1 cellular context compared by ENCODE assay signal in the genomic region with DNA sequence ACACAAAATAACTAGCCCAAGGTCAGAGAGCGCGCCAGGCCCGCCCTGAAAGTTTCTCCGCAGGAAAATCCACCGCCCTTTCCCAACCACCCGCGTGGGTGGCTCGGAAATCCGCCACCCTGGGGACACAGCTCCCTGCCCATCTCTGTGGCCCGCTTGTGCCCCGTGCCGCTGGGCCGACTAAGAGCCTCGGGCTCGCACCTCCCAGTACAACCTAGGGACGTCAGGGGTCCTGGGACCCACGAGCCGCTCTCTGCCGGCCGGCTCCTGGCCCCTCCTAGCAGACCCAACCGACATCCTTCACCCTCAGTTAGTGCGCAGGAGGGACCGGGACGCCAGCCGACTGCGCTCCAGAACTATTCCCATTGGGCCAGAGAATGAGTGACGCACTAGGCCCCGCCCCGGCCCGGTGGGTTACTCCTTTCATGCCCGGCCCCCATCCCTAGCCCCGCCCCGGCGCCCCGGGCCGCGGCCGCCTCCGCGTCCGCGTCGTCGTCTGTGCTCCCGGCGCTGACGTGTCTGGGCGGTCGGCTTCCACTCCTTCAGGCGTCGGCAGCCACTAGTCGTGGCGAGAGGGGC.
A peak's percentile ranks its signal among the peaks of the same experiment; 100 is the strongest.
TF ChIP-seq lines count a peak whose summit lies in the region.

No MANE protein-coding gene starts in this region.

TF ChIP-seq in K562, 482 proteins besides CTCF, POLR2A, EP300 and RAD21 (continued from another document and continues in another):
- TF ChIP-seq, protein P1, sequence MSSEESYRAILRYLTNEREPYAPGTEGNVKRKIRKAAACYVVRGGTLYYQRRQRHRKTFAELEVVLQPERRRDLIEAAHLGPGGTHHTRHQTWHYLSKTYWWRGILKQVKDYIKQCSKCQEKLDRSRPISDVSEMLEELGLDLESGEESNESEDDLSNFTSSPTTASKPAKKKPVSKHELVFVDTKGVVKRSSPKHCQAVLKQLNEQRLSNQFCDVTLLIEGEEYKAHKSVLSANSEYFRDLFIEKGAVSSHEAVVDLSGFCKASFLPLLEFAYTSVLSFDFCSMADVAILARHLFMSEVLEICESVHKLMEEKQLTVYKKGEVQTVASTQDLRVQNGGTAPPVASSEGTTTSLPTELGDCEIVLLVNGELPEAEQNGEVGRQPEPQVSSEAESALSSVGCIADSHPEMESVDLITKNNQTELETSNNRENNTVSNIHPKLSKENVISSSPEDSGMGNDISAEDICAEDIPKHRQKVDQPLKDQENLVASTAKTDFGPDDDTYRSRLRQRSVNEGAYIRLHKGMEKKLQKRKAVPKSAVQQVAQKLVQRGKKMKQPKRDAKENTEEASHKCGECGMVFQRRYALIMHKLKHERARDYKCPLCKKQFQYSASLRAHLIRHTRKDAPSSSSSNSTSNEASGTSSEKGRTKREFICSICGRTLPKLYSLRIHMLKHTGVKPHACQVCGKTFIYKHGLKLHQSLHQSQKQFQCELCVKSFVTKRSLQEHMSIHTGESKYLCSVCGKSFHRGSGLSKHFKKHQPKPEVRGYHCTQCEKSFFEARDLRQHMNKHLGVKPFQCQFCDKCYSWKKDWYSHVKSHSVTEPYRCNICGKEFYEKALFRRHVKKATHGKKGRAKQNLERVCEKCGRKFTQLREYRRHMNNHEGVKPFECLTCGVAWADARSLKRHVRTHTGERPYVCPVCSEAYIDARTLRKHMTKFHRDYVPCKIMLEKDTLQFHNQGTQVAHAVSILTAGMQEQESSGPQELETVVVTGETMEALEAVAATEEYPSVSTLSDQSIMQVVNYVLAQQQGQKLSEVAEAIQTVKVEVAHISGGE (CRISPR knock-in tag; IDR thresholded peaks at IDR 0.05) = peak in 1 of 3 experiments; percentile 60; a peak in 2 of 6 replicates
- TF ChIP-seq ZNF668 (CRISPR knock-in tag; IDR thresholded peaks at IDR 0.05) = no peak
- TF ChIP-seq, protein P2, sequence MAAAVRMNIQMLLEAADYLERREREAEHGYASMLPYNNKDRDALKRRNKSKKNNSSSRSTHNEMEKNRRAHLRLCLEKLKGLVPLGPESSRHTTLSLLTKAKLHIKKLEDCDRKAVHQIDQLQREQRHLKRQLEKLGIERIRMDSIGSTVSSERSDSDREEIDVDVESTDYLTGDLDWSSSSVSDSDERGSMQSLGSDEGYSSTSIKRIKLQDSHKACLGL (CRISPR knock-in tag; IDR thresholded peaks at IDR 0.05; ENCODE audit: borderline replicate concordance, poor library complexity, severe bottlenecking) = no peak
- TF ChIP-seq, protein P3, sequence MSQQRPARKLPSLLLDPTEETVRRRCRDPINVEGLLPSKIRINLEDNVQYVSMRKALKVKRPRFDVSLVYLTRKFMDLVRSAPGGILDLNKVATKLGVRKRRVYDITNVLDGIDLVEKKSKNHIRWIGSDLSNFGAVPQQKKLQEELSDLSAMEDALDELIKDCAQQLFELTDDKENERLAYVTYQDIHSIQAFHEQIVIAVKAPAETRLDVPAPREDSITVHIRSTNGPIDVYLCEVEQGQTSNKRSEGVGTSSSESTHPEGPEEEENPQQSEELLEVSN (IDR thresholded peaks at IDR 0.05; ENCODE audit: borderline replicate concordance in 1 of 2, extremely low read depth in 1 of 2, insufficient read depth in 1 of 2, insufficient read length in 1 of 2, low read depth in 1 of 2, low read length in 1 of 2, poor library complexity in 1 of 2, severe bottlenecking in 1 of 2) = peak in 1 of 2 experiments; percentile 27
- no peak for TF ChIP-seq FOXM1 (IDR thresholded peaks at IDR 0.05; ENCODE audit: low read depth)
- TF ChIP-seq FOXM1 (CRISPR knock-in tag; IDR thresholded peaks at IDR 0.05; ENCODE audit: low read depth) = peak; percentile 78
- TF ChIP-seq KDM5B (IDR thresholded peaks at IDR 0.05; ENCODE audit: insufficient replicate concordance, low read depth, low read length) = peak; percentile 53
- TF ChIP-seq WHSC1 (IDR thresholded peaks at IDR 0.05; ENCODE audit: low read length) = no peak
- peak; percentile 97 for TF ChIP-seq SMAD4 (CRISPR knock-in tag; conservative IDR thresholded peaks at IDR 0.05)
- TF ChIP-seq ZNF140 (CRISPR knock-in tag; IDR thresholded peaks at IDR 0.05) = no peak
- no peak for TF ChIP-seq THRAP3 (IDR thresholded peaks at IDR 0.05; ENCODE audit: borderline replicate concordance)
- TF ChIP-seq ESRRB (CRISPR knock-in tag; IDR thresholded peaks at IDR 0.05; ENCODE audit: borderline replicate concordance) = no peak
- TF ChIP-seq OTX1 (CRISPR knock-in tag; IDR thresholded peaks at IDR 0.05) = 0 out of 2 replicates have a peak, but pooled peaks have one; percentile 35
- TF ChIP-seq NFRKB (IDR thresholded peaks at IDR 0.05; ENCODE audit: low read depth) = no peak
- no peak for TF ChIP-seq CHD4 (IDR thresholded peaks at IDR 0.05; ENCODE audit: insufficient read depth, insufficient replicate concordance, low read depth, low read length, poor library complexity, severe bottlenecking)
- TF ChIP-seq ATF7 (IDR thresholded peaks at IDR 0.05) = peak; percentile 71
- TF ChIP-seq, protein P4, sequence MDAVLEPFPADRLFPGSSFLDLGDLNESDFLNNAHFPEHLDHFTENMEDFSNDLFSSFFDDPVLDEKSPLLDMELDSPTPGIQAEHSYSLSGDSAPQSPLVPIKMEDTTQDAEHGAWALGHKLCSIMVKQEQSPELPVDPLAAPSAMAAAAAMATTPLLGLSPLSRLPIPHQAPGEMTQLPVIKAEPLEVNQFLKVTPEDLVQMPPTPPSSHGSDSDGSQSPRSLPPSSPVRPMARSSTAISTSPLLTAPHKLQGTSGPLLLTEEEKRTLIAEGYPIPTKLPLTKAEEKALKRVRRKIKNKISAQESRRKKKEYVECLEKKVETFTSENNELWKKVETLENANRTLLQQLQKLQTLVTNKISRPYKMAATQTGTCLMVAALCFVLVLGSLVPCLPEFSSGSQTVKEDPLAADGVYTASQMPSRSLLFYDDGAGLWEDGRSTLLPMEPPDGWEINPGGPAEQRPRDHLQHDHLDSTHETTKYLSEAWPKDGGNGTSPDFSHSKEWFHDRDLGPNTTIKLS (IDR thresholded peaks at IDR 0.05; ENCODE audit: borderline replicate concordance, low read depth) = peak; percentile 89; the same call in 1 of the 2 replicates
- TF ChIP-seq, protein P5, sequence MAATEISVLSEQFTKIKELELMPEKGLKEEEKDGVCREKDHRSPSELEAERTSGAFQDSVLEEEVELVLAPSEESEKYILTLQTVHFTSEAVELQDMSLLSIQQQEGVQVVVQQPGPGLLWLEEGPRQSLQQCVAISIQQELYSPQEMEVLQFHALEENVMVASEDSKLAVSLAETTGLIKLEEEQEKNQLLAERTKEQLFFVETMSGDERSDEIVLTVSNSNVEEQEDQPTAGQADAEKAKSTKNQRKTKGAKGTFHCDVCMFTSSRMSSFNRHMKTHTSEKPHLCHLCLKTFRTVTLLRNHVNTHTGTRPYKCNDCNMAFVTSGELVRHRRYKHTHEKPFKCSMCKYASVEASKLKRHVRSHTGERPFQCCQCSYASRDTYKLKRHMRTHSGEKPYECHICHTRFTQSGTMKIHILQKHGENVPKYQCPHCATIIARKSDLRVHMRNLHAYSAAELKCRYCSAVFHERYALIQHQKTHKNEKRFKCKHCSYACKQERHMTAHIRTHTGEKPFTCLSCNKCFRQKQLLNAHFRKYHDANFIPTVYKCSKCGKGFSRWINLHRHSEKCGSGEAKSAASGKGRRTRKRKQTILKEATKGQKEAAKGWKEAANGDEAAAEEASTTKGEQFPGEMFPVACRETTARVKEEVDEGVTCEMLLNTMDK (IDR thresholded peaks at IDR 0.05; ENCODE audit: borderline replicate concordance, insufficient read depth, low read depth, low read length, poor library complexity, severe bottlenecking) = no peak
- TF ChIP-seq MAFK (IDR thresholded peaks at IDR 0.05; ENCODE audit: low read length) = no peak
- TF ChIP-seq BRF1 (IDR thresholded peaks at IDR 0.05; ENCODE audit: borderline replicate concordance, extremely low read depth, insufficient read length) = no peak
- 0 out of 2 replicates have a peak, but pooled peaks have one; percentile 35 for TF ChIP-seq DMBX1 (CRISPR knock-in tag; IDR thresholded peaks at IDR 0.05; ENCODE audit: borderline replicate concordance)
- TF ChIP-seq, protein P6, sequence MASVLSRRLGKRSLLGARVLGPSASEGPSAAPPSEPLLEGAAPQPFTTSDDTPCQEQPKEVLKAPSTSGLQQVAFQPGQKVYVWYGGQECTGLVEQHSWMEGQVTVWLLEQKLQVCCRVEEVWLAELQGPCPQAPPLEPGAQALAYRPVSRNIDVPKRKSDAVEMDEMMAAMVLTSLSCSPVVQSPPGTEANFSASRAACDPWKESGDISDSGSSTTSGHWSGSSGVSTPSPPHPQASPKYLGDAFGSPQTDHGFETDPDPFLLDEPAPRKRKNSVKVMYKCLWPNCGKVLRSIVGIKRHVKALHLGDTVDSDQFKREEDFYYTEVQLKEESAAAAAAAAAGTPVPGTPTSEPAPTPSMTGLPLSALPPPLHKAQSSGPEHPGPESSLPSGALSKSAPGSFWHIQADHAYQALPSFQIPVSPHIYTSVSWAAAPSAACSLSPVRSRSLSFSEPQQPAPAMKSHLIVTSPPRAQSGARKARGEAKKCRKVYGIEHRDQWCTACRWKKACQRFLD (CRISPR knock-in tag; IDR thresholded peaks at IDR 0.05) = peak; percentile 71; the same call in 1 of the 2 replicates
- TF ChIP-seq POLR2B (IDR thresholded peaks at IDR 0.05; ENCODE audit: low read depth, partially characterized antibody) = peak; percentile 75
- TF ChIP-seq CXXC5 (CRISPR knock-in tag; IDR thresholded peaks at IDR 0.05) = peak; percentile 94
- no peak for TF ChIP-seq CHD2 (IDR thresholded peaks at IDR 0.05; ENCODE audit: low read depth, low read length)
- TF ChIP-seq EP400 (IDR thresholded peaks at IDR 0.05) = no peak; the same call in 1 of the 2 replicates
- TF ChIP-seq, protein P7, sequence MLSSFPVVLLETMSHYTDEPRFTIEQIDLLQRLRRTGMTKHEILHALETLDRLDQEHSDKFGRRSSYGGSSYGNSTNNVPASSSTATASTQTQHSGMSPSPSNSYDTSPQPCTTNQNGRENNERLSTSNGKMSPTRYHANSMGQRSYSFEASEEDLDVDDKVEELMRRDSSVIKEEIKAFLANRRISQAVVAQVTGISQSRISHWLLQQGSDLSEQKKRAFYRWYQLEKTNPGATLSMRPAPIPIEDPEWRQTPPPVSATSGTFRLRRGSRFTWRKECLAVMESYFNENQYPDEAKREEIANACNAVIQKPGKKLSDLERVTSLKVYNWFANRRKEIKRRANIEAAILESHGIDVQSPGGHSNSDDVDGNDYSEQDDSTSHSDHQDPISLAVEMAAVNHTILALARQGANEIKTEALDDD (IDR thresholded peaks at IDR 0.05) = no peak
- no peak for TF ChIP-seq ELF4 (CRISPR knock-in tag; IDR thresholded peaks at IDR 0.05)
- TF ChIP-seq, protein P8, sequence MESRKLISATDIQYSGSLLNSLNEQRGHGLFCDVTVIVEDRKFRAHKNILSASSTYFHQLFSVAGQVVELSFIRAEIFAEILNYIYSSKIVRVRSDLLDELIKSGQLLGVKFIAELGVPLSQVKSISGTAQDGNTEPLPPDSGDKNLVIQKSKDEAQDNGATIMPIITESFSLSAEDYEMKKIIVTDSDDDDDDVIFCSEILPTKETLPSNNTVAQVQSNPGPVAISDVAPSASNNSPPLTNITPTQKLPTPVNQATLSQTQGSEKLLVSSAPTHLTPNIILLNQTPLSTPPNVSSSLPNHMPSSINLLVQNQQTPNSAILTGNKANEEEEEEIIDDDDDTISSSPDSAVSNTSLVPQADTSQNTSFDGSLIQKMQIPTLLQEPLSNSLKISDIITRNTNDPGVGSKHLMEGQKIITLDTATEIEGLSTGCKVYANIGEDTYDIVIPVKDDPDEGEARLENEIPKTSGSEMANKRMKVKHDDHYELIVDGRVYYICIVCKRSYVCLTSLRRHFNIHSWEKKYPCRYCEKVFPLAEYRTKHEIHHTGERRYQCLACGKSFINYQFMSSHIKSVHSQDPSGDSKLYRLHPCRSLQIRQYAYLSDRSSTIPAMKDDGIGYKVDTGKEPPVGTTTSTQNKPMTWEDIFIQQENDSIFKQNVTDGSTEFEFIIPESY (CRISPR knock-in tag; IDR thresholded peaks at IDR 0.05) = no peak
- no peak for TF ChIP-seq ZNF121 (CRISPR knock-in tag; conservative IDR thresholded peaks at IDR 0.05)
- no peak for TF ChIP-seq LCOR (CRISPR knock-in tag; IDR thresholded peaks at IDR 0.05)
- peak; percentile 87 for TF ChIP-seq EGR1 (conservative IDR thresholded peaks at IDR 0.05)
- TF ChIP-seq SIX5 (IDR thresholded peaks at IDR 0.05; ENCODE audit: borderline replicate concordance in 1 of 2, insufficient read depth in 1 of 2, low read depth in 1 of 2, low read length in 2 of 2) = no peak
- TF ChIP-seq, protein P9, sequence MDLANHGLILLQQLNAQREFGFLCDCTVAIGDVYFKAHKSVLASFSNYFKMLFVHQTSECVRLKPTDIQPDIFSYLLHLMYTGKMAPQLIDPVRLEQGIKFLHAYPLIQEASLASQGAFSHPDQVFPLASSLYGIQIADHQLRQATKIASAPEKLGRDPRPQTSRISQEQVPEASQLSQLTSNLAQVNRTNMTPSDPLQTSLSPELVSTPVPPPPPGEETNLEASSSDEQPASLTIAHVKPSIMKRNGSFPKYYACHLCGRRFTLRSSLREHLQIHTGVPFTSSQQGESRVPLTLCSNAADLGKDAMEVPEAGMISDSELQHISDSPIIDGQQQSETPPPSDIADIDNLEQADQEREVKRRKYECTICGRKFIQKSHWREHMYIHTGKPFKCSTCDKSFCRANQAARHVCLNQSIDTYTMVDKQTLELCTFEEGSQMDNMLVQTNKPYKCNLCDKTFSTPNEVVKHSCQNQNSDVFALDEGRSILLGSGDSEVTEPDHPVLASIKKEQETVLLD (IDR thresholded peaks at IDR 0.05) = peak; percentile 57; the same call in 1 of the 2 replicates
- no peak for TF ChIP-seq TAF1 (IDR thresholded peaks at IDR 0.05; ENCODE audit: control insufficient read depth, extremely low read depth, insufficient read depth, low read length, severe bottlenecking)
- no peak for TF ChIP-seq RFX7 (CRISPR knock-in tag; IDR thresholded peaks at IDR 0.05)
- no peak for TF ChIP-seq ZBTB1 (CRISPR knock-in tag; IDR thresholded peaks at IDR 0.05; ENCODE audit: borderline replicate concordance, low read depth)
- TF ChIP-seq ZNF165 (CRISPR knock-in tag; IDR thresholded peaks at IDR 0.05; ENCODE audit: borderline replicate concordance) = no peak
- TF ChIP-seq, protein P10, sequence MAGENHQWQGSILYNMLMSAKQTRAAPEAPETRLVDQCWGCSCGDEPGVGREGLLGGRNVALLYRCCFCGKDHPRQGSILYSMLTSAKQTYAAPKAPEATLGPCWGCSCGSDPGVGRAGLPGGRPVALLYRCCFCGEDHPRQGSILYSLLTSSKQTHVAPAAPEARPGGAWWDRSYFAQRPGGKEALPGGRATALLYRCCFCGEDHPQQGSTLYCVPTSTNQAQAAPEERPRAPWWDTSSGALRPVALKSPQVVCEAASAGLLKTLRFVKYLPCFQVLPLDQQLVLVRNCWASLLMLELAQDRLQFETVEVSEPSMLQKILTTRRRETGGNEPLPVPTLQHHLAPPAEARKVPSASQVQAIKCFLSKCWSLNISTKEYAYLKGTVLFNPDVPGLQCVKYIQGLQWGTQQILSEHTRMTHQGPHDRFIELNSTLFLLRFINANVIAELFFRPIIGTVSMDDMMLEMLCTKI (IDR thresholded peaks at IDR 0.05; ENCODE audit: partially characterized antibody) = no peak
- TF ChIP-seq ZNF184 (CRISPR knock-in tag; IDR thresholded peaks at IDR 0.05) = no peak
- TF ChIP-seq RUNX1 (IDR thresholded peaks at IDR 0.05; ENCODE audit: low read depth) = 0 out of 2 replicates have a peak, but pooled peaks have one; percentile 21
- peak; percentile 65; the same call in 1 of the 2 replicates for TF ChIP-seq ZFX (CRISPR knock-in tag; IDR thresholded peaks at IDR 0.05)
